Comparison of ENCODE assay signal across 24 cellular contexts in the genomic region with DNA sequence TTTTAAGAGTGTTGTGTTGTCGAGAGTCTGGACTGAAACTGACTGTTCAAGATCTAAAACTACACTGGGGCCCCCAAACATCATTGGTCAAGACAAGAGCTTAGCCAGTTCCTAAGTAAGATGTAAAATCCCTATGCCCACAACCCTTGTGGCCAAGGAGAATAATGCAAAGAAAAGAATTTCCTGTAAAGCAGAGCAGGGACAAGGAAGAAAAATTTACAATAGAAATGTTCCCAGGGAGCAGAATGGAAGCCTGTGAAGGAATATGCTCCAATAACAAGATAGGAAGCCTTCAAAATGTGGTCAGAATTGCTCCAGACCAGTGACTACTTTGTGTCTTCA. TPM values are rescaled to one million over a fixed set of nuclear protein-coding genes. Genes with fewer than 3 reads are reported as not detected.
DNase-seq lines count a peak whose midpoint lies in the region; ATAC-seq, FAIRE-seq and TF ChIP-seq lines count a peak whose summit lies in the region.
"Had no signal": no experiment of that assay in that cellular context is flagged by ENCODE, and none has a peak within 500 bp of the region (broad histone marks: within the 10 kb centered on the region; RNA-seq: fewer than 3 reads in every experiment).

No MANE protein-coding gene starts in this region.

- H3K9me3 ChIP-seq in Loucy (ENCODE audit: insufficient read depth, low read depth, low read length): no peaks in the 10 kb centered on the region; the same call in 1 of the 2 replicates
- no peaks in the 10 kb centered on the region for H3K9me3 ChIP-seq in H1 (ENCODE audit: insufficient read depth in 2 of 2, low read depth in 1 of 2, low read length in 1 of 2)
- H3K9me3 ChIP-seq in mesodermal cell (ENCODE audit: control insufficient read depth, low read length): peaks cover 5% of the 10 kb centered on the region
- H3K9me3 ChIP-seq: BE2C, HAP-1 had no signal

- H2AFZ ChIP-seq in Loucy (ENCODE audit: low read length): peak overlapping the region; percentile 81
- H2AFZ ChIP-seq in H1 (ENCODE audit: low read length): peak overlapping the region; percentile 68; the same call in 1 of the 2 replicates

- no peaks in the 10 kb centered on the region for H3F3A ChIP-seq in Loucy (ENCODE audit: low read depth)

- H2BK20ac ChIP-seq in H1 (ENCODE audit: low read length): no peak overlapping the region

- no peak overlapping the region for H4K91ac ChIP-seq in H1 (replicated peaks; ENCODE audit: insufficient read length, low read length)

- H3K27me3 Mint-ChIP-seq in activated naive CD4-positive, alpha-beta T cell treated with anti-CD3 and anti-CD28 coated beads, Interleukin-2, amount 10 ng/mL, durations not matched to agents 7 days and 5 days: no peaks in the 10 kb centered on the region
- H3K27me3 Mint-ChIP-seq in activated CD4-positive, alpha-beta memory T cell treated with anti-CD3 and anti-CD28 coated beads, Interleukin-2, amount 10 ng/mL, durations not matched to agents 7 days and 5 days: peaks cover 11% of the 10 kb centered on the region

- H3K36me3 ChIP-seq in Loucy (ENCODE audit: insufficient read depth, low read length) (no peaks in the 10 kb centered on the region), H1 (ENCODE audit: control insufficient read depth in 2 of 4, insufficient read depth in 4 of 4, low read length in 3 of 4) (no peaks in the 10 kb centered on the region), mesodermal cell (ENCODE audit: control insufficient read depth, insufficient read depth, low read length) (no peaks in the 10 kb centered on the region)
- H3K36me3 ChIP-seq: BE2C, HAP-1 had no signal

- 82% methylated on average over 1 of the region's 1 CpG; no CpG with 5 or more reads in 1 of the 2 experiments for WGBS in H1 (ENCODE audit: extremely low coverage in 1 of 2, insufficient coverage in 1 of 2, insufficient read length in 1 of 2, insufficient replicate concordance in 2 of 2, low coverage in 1 of 2, low lambda C conversion rate in 2 of 2, missing lambda C conversion rate in 1 of 2), 2 experiments
- 83% methylated on average over 1 of the region's 1 CpG; no CpG with 5 or more reads in 1 of the 2 experiments for WGBS in mesodermal cell (ENCODE audit: insufficient coverage in 2 of 2), 2 experiments

- H3K9ac ChIP-seq in Loucy (ENCODE audit: low read depth, low read length, poor library complexity, severe bottlenecking): no peak overlapping the region
- H3K9ac ChIP-seq in H1 (replicated peaks in 1 of 4; ENCODE audit: extremely low read depth in 1 of 4, low read depth in 3 of 4, low read length in 3 of 4): no peak overlapping the region

- no peak overlapping the region for H3K4ac ChIP-seq in H1 (replicated peaks; ENCODE audit: insufficient read length, low read depth, low read length)

- H3K27ac ChIP-seq in H1 (ENCODE audit: low read depth, low read length) (no peak overlapping the region), mesodermal cell (ENCODE audit: low read depth, low read length, severe bottlenecking) (peak overlapping the region; percentile 60)
- H3K27ac ChIP-seq: HL-60 had no signal

- H3K56ac ChIP-seq in H1 (replicated peaks; ENCODE audit: insufficient read length, low read depth, low read length): no peak overlapping the region

- H3K18ac ChIP-seq in H1 (ENCODE audit: extremely low read depth, low read length): no peak overlapping the region

- H3K79me2 ChIP-seq in Loucy (ENCODE audit: insufficient read depth, low read length): no peaks in the 10 kb centered on the region
- H3K79me2 ChIP-seq in H1 (ENCODE audit: control insufficient read depth in 1 of 2, insufficient read depth in 2 of 2, low read length in 2 of 2): no peaks in the 10 kb centered on the region

- no peaks in the 10 kb centered on the region for H3K23me2 ChIP-seq in H1 (ENCODE audit: low read depth, low read length)

- TF ChIP-seq CTCF in Loucy (conservative IDR thresholded peaks at IDR 0.05; ENCODE audit: low read length) (no peak), H1 (IDR thresholded peaks at IDR 0.05; ENCODE audit: control extremely low read depth in 1 of 3, insufficient read depth in 1 of 3, low read depth in 1 of 3, low read length in 3 of 3) (peak in 2 of 3 experiments; percentile 5 to 36; a peak in 1 of 4 replicates)

- POLR2A ChIA-PET in H1 (lab: Charles Lee; ENCODE audit: partially characterized antibody): interaction anchor here (1.1 kb wide), 1 partner anchor 9 kb away, joined by 3 read pairs; no protein-coding TSS in a partner anchor
- POLR2A ChIA-PET in activated CD4-positive, alpha-beta memory T cell treated with anti-CD3 and anti-CD28 coated beads, Interleukin-2, amount 10 ng/mL, durations not matched to agents 7 days and 5 days (lab: Charles Lee): interaction anchor here (0.6 kb wide), 1 partner anchor 33 kb away, joined by 3 read pairs; no protein-coding TSS in a partner anchor

- no peak overlapping the region for H2BK5ac ChIP-seq in H1 (ENCODE audit: low read depth, low read length)

- H2BK12ac ChIP-seq in H1 (ENCODE audit: low read depth, low read length): no peak overlapping the region

- ATAC-seq in activated naive CD4-positive, alpha-beta T cell treated with anti-CD3 and anti-CD28 coated beads, Interleukin-2, amount 50 U/mL, for 72 hours: no peak
- no peak for ATAC-seq in GM19324 (IDR thresholded peaks at IDR 0.05; ENCODE audit: low FRiP score, unreplicated experiment)
- ATAC-seq: GM12878, K562 had no signal

- H3K27ac Mint-ChIP-seq in activated naive CD4-positive, alpha-beta T cell treated with anti-CD3 and anti-CD28 coated beads, Interleukin-2, amount 10 ng/mL, durations not matched to agents 7 days and 5 days: peak overlapping the region; percentile 66
- no peak overlapping the region for H3K27ac Mint-ChIP-seq in activated naive CD4-positive, alpha-beta T cell treated with anti-CD3 and anti-CD28 coated beads, Interleukin-2, amount 50 U/mL, for 72 hours
- H3K27ac Mint-ChIP-seq in activated CD4-positive, alpha-beta memory T cell treated with anti-CD3 and anti-CD28 coated beads, Interleukin-2, amount 10 ng/mL, durations not matched to agents 7 days and 5 days: no peak overlapping the region
- H3K27ac Mint-ChIP-seq: CD4-positive, CD25-positive, alpha-beta regulatory T cell had no signal

- TF ChIP-seq POLR2A in H1 (IDR thresholded peaks at IDR 0.05; ENCODE audit: control extremely low read depth in 1 of 2, low read depth in 2 of 2, low read length in 2 of 2): no peak

- CTCF ChIA-PET in activated naive CD4-positive, alpha-beta T cell treated with anti-CD3 and anti-CD28 coated beads, Interleukin-2, amount 10 ng/mL, durations not matched to agents 7 days and 5 days (lab: Charles Lee): interaction anchor here (1.1 kb wide), 1 partner anchor 9 kb away, joined by 3 read pairs; no protein-coding TSS in a partner anchor
- CTCF ChIA-PET in H1 (lab: Charles Lee; ENCODE audit: partially characterized antibody): interaction anchor here (0.6 to 1.5 kb wide), 7 partner anchors 8 to 175 kb away, joined by 3 to 6 read pairs (median 3); no protein-coding TSS in a partner anchor
- CTCF ChIA-PET in activated CD4-positive, alpha-beta memory T cell treated with anti-CD3 and anti-CD28 coated beads, Interleukin-2, amount 10 ng/mL, durations not matched to agents 7 days and 5 days (lab: Charles Lee): interaction anchor here (1.1 kb wide), 1 partner anchor 11 kb away, joined by 4 read pairs; no protein-coding TSS in a partner anchor

- H3K27me3 ChIP-seq in Loucy (ENCODE audit: insufficient read depth, low read length, poor library complexity, severe bottlenecking) (no peaks in the 10 kb centered on the region), H1 (replicated peaks in 1 of 4; ENCODE audit: control insufficient read depth in 3 of 4, extremely low read depth in 1 of 4, insufficient read depth in 3 of 4, low read length in 3 of 4) (no peaks in the 10 kb centered on the region)
- H3K27me3 ChIP-seq: BE2C had no signal

- H4K20me1 ChIP-seq in Loucy (ENCODE audit: insufficient read depth, low read length, poor library complexity, severe bottlenecking): no peaks in the 10 kb centered on the region
- H4K20me1 ChIP-seq in H1 (replicated peaks in 1 of 2; ENCODE audit: control insufficient read depth in 1 of 2, insufficient read depth in 2 of 2, low read length in 2 of 2): no peaks in the 10 kb centered on the region

- H3K4me2 ChIP-seq in Loucy (ENCODE audit: low read depth, low read length, poor library complexity, severe bottlenecking): peak overlapping the region; percentile 5
- H3K4me2 ChIP-seq in H1 (ENCODE audit: insufficient read depth in 1 of 2, low read depth in 2 of 2, low read length in 2 of 2): no peak overlapping the region

- TF ChIP-seq EP300 in H1 (IDR thresholded peaks at IDR 0.05; ENCODE audit: borderline replicate concordance in 1 of 2, low read depth in 2 of 2, low read length in 2 of 2): no peak

- no peak overlapping the region for H2AK5ac ChIP-seq in H1 (ENCODE audit: low read depth, low read length)

- H3K23ac ChIP-seq in H1 (ENCODE audit: insufficient read length): no peak overlapping the region

- peaks cover 19% of the 10 kb centered on the region for H3K36me3 Mint-ChIP-seq in activated naive CD4-positive, alpha-beta T cell treated with anti-CD3 and anti-CD28 coated beads, Interleukin-2, amount 10 ng/mL, durations not matched to agents 7 days and 5 days
- H3K36me3 Mint-ChIP-seq in activated naive CD4-positive, alpha-beta T cell treated with anti-CD3 and anti-CD28 coated beads, Interleukin-2, amount 50 U/mL, for 72 hours: peaks cover 17 to 24% of the 10 kb centered on the region in 2 donors
- peaks cover 13% of the 10 kb centered on the region for H3K36me3 Mint-ChIP-seq in activated CD4-positive, alpha-beta memory T cell treated with anti-CD3 and anti-CD28 coated beads, Interleukin-2, amount 10 ng/mL, durations not matched to agents 7 days and 5 days (ENCODE audit: low read depth)

- H2BK15ac ChIP-seq in H1 (ENCODE audit: low read length): no peak overlapping the region

- DNase-seq in activated naive CD4-positive, alpha-beta T cell treated with anti-CD3 and anti-CD28 coated beads, Interleukin-2, amount 10 ng/mL, durations not matched to agents 7 days and 5 days: no peak
- DNase-seq in activated naive CD4-positive, alpha-beta T cell treated with anti-CD3 and anti-CD28 coated beads, Interleukin-2, amount 50 U/mL, for 72 hours (ENCODE audit: low spot score in 2 of 2): no peak
- no peak for DNase-seq in H1 (ENCODE audit: low read depth in 1 of 2, low spot score in 2 of 2)
- DNase-seq in activated CD4-positive, alpha-beta memory T cell treated with anti-CD3 and anti-CD28 coated beads, Interleukin-2, amount 10 ng/mL, durations not matched to agents 7 days and 5 days: no peak
- no peak for DNase-seq in epidermal melanocyte (ENCODE audit: insufficient read length, low spot score)
- DNase-seq: ACHN; BE2C; C1 segment of cervical spinal cord; CD8-positive, alpha-beta memory T cell; COR-L47; DMS 273 treated with DMSO at 0.1 percent for 48 hours; DND-41; EL; GOT3; IMR-90 had no signal

- H2BK120ac ChIP-seq in H1 (replicated peaks; ENCODE audit: low read depth, low read length): no peak overlapping the region

- peaks cover 32% of the 10 kb centered on the region for H3K9me3 Mint-ChIP-seq in activated naive CD4-positive, alpha-beta T cell treated with anti-CD3 and anti-CD28 coated beads, Interleukin-2, amount 10 ng/mL, durations not matched to agents 7 days and 5 days
- peaks cover 4 to 31% of the 10 kb centered on the region in 2 donors for H3K9me3 Mint-ChIP-seq in activated naive CD4-positive, alpha-beta T cell treated with anti-CD3 and anti-CD28 coated beads, Interleukin-2, amount 50 U/mL, for 72 hours
- peaks cover 18% of the 10 kb centered on the region for H3K9me3 Mint-ChIP-seq in activated CD4-positive, alpha-beta memory T cell treated with anti-CD3 and anti-CD28 coated beads, Interleukin-2, amount 10 ng/mL, durations not matched to agents 7 days and 5 days

- H3K14ac ChIP-seq in H1 (ENCODE audit: insufficient read length): no peak overlapping the region

- H4K8ac ChIP-seq in H1 (ENCODE audit: extremely low read depth, insufficient read depth, low read length): no peak overlapping the region

- no peak overlapping the region for H3K4me3 Mint-ChIP-seq in activated naive CD4-positive, alpha-beta T cell treated with anti-CD3 and anti-CD28 coated beads, Interleukin-2, amount 10 ng/mL, durations not matched to agents 7 days and 5 days
- H3K4me3 Mint-ChIP-seq in activated CD4-positive, alpha-beta memory T cell treated with anti-CD3 and anti-CD28 coated beads, Interleukin-2, amount 10 ng/mL, durations not matched to agents 7 days and 5 days: no peak overlapping the region
- H3K4me3 Mint-ChIP-seq: CD4-positive, CD25-positive, alpha-beta regulatory T cell; CD8-positive, alpha-beta memory T cell had no signal

- no peaks in the 10 kb centered on the region for H3K9me2 ChIP-seq in Loucy (replicated peaks; ENCODE audit: low read depth, low read length)

- H3K79me1 ChIP-seq in H1 (ENCODE audit: low read depth, low read length): no peaks in the 10 kb centered on the region

- no peak overlapping the region for H3K4me3 ChIP-seq in Loucy (ENCODE audit: low read length, poor library complexity, severe bottlenecking)
- H3K4me3 ChIP-seq in H1 (ENCODE audit: extremely low read depth in 1 of 4, insufficient read depth in 2 of 4, low read depth in 3 of 4, low read length in 4 of 4): no peak overlapping the region
- H3K4me3 ChIP-seq in mesodermal cell (ENCODE audit: extremely low read depth, insufficient read depth, low read length, poor library complexity, severe bottlenecking): no peak overlapping the region
- H3K4me3 ChIP-seq: GM12878, HAP-1, K562 had no signal

- H3K4me1 ChIP-seq in Loucy (ENCODE audit: insufficient read depth, low read length, poor library complexity, severe bottlenecking): peaks cover 17% of the 10 kb centered on the region
- H3K4me1 ChIP-seq in H1 (replicated peaks in 1 of 4; ENCODE audit: control insufficient read depth in 3 of 4, insufficient read depth in 4 of 4, low read length in 3 of 4): no peaks in the 10 kb centered on the region; a peak in 1 of 7 replicates
- no peaks in the 10 kb centered on the region for H3K4me1 ChIP-seq in mesodermal cell (ENCODE audit: control insufficient read depth, insufficient read depth, low read length, poor library complexity, severe bottlenecking)
- H3K4me1 ChIP-seq: BE2C, HAP-1 had no signal

- no peak for FAIRE-seq in H1 (lab: Jason Lieb, UNC)
- FAIRE-seq: A204.1, GM12878, K562 had no signal

- peaks cover 16% of the 10 kb centered on the region for H3K4me1 Mint-ChIP-seq in activated naive CD4-positive, alpha-beta T cell treated with anti-CD3 and anti-CD28 coated beads, Interleukin-2, amount 10 ng/mL, durations not matched to agents 7 days and 5 days
- H3K4me1 Mint-ChIP-seq in activated CD4-positive, alpha-beta memory T cell treated with anti-CD3 and anti-CD28 coated beads, Interleukin-2, amount 10 ng/mL, durations not matched to agents 7 days and 5 days: peaks cover 10% of the 10 kb centered on the region

- H4K5ac ChIP-seq in H1 (ENCODE audit: insufficient read length, low read depth, low read length): no peak overlapping the region

- TF ChIP-seq RAD21 in H1 (IDR thresholded peaks at IDR 0.05 in 1 of 2, conservative IDR thresholded peaks at IDR 0.05 in 1 of 2; ENCODE audit: low read depth in 2 of 2, low read length in 2 of 2): no peak

RNA-seq across cellular contexts. Expression of gene PPP1R2B, which starts 20.4 kb away (rescaled TPM):
- under 1 TPM; 0.57 to 0.72 TPM for total RNA-seq in activated naive CD4-positive, alpha-beta T cell treated with anti-CD3 and anti-CD28 coated beads, Interleukin-2, amount 50 U/mL, for 72 hours
- total RNA-seq in H1 (2021; fragmentation: NEBNext Ultra II Directional; extraction: Animal tissue kit (Norgen Biotek cat#: 25700)): not detected in 2 replicates
- polyA plus RNA-seq in H1 (2011; rRNA removed): not detected in 2 replicates
- not detected for polyA plus RNA-seq in H1 (2011; cell fraction: cytosol; rRNA removed)
- not detected for polyA plus RNA-seq in H1 (2011; cell fraction: nucleus; rRNA removed)
- polyA plus RNA-seq in H1 (2012, experiment 1 of 2): not detected in 4 replicates
- polyA plus RNA-seq in H1 (2012, experiment 2 of 2): not detected
- polyA plus RNA-seq in H1 (2013, experiment 1 of 2): 0.02 TPM
- not detected for polyA plus RNA-seq in H1 (2013, experiment 2 of 2)
- not detected in 2 replicates for polyA minus RNA-seq in H1 (2011; rRNA and poly(A)+ RNA removed)
- polyA minus RNA-seq in H1 (2011; cell fraction: cytosol; rRNA and poly(A)+ RNA removed): not detected
- polyA minus RNA-seq in H1 (2011; cell fraction: nucleus; rRNA and poly(A)+ RNA removed): not detected
- not detected for polyA plus RNA-seq in mesodermal cell (2013, experiment 1 of 2)
- polyA plus RNA-seq in mesodermal cell (2013, experiment 2 of 2): not detected
- total RNA-seq in activated CD4-positive, alpha-beta memory T cell treated with anti-CD3 and anti-CD28 coated beads, Interleukin-2, amount 10 ng/mL, durations not matched to agents 7 days and 5 days: not detected
- total RNA-seq: IMR-90, K562 had no signal
- polyA plus RNA-seq: IMR-90 had no signal
